In genomic region chr1:168145184-168146159, GRCh38 we compare ENCODE assay signal across 8 cellular contexts. TPM values are rescaled to one million over a fixed set of nuclear protein-coding genes. Genes with fewer than 3 reads are reported as not detected.
DNase-seq lines count a peak whose midpoint lies in the region; ATAC-seq, FAIRE-seq and TF ChIP-seq lines count a peak whose summit lies in the region.

No MANE protein-coding gene starts in this region.

- H3K27me3 ChIP-seq in BJ (ENCODE audit: control insufficient read depth, insufficient read depth, low read length) = 0 out of 2 replicates have a peak, but pooled peaks cover 3% of the 10 kb centered on the region

- TF ChIP-seq CTCF in BJ (IDR thresholded peaks at IDR 0.05; ENCODE audit: insufficient read depth, low read depth, low read length) = peak; percentile 99

- CTCF ChIA-PET in BJ (lab: Yijun Ruan, JAX) = interaction anchor here (0.8 to 1.7 kb wide), 16 partner anchors 8 to 130 kb away, joined by 3 to 15 read pairs (median 4); no protein-coding TSS in a partner anchor

- POLR2A ChIA-PET in BJ (lab: Charles Lee) = no interaction called here

- FAIRE-seq in GM19239 (lab: Jason Lieb, UNC) = peak; percentile 91

- no peaks in the 10 kb centered on the region for H3K36me3 ChIP-seq in BJ (ENCODE audit: control insufficient read depth, insufficient read depth, low read length)

- peak; percentile 17 for DNase-seq in BJ (ENCODE audit: low read depth)
- peak; percentile 92 for DNase-seq in GM19239 (ENCODE audit: insufficient read length, low spot score)
- DNase-seq in NCI-H446 treated with DMSO at 0.1 percent for 48 hours (lab: John Stamatoyannopoulos, UW) = peak; percentile 25
- peak; percentile 80 to 83 for DNase-seq in activated CD4-positive, alpha-beta T cell treated with anti-CD3 and anti-CD28 coated beads for 24 hours (ENCODE audit: low read depth in 2 of 2)
- DNase-seq in cerebellum (ENCODE audit: low spot score) = peak; percentile 66
- DNase-seq in left kidney (ENCODE audit: low read depth, low spot score) = peak; percentile 94
- DNase-seq in stimulated activated CD4-positive, alpha-beta T cell treated with anti-CD3 and anti-CD28 coated beads, Interleukin-4, amount 100 ng/mL, for 4 hours = peak; percentile 76 to 88

- peak; percentile 87 for ATAC-seq in HG03378 (IDR thresholded peaks at IDR 0.05; ENCODE audit: unreplicated experiment)

- no peak overlapping the region for H3K4me3 ChIP-seq in BJ (ENCODE audit: low read depth, low read length)

RNA-seq across cellular contexts. Expression of gene GPR161, which starts 8.7 kb away (rescaled TPM):
- polyA plus RNA-seq in BJ (2011; rRNA removed) = 14.7 and 20.4 TPM in 2 replicates
- polyA minus RNA-seq in BJ (2011; rRNA and poly(A)+ RNA removed) = 33.5 and 34.2 TPM in 2 replicates
- 59.3 TPM for total RNA-seq in cerebellum

RNA-seq across cellular contexts. Expression of gene TIPRL, which starts 33.3 kb away (rescaled TPM):
- polyA plus RNA-seq in BJ (2011; rRNA removed) = 17.2 and 37.6 TPM in 2 replicates
- 8.6 and 9.2 TPM in 2 replicates for polyA minus RNA-seq in BJ (2011; rRNA and poly(A)+ RNA removed)
- 46.5 TPM for total RNA-seq in cerebellum

Comparison
In these comparisons a context has a peak if more than half of its experiments do, and no peak if none do; other contexts are left out.
1. DNase-seq: peak in every context shown above with its lines; median percentile 94 in left kidney; 92 in GM19239; 82 in stimulated activated CD4-positive, alpha-beta T cell treated with anti-CD3 and anti-CD28 coated beads, Interleukin-4, amount 100 ng/mL, for 4 hours; 82 in activated CD4-positive, alpha-beta T cell treated with anti-CD3 and anti-CD28 coated beads for 24 hours; 66 in cerebellum; 25 in NCI-H446 treated with DMSO at 0.1 percent for 48 hours; 17 in BJ.